22 cellular contexts compared by ENCODE assay signal in genomic region chr15:36079021-36079420, GRCh38.
"Had no signal": no experiment of that assay in that cellular context is flagged by ENCODE, and none has a peak within 500 bp of the region (broad histone marks: within the 10 kb centered on the region; RNA-seq: fewer than 3 reads in every experiment).

No MANE protein-coding gene starts in this region.

- H3K27ac Mint-ChIP-seq: T-cell had no signal

- H3K4me3 ChIP-seq: MG63 had no signal

- H3K36me3 Mint-ChIP-seq: T-cell had no signal

- H3K27me3 Mint-ChIP-seq: T-cell had no signal

- H3K27ac ChIP-seq: RWPE1 had no signal

- ATAC-seq: HepG2, T-cell had no signal

- H3K4me3 Mint-ChIP-seq: T-cell had no signal

- H3K4me1 Mint-ChIP-seq: T-cell had no signal

- FAIRE-seq: HepG2 had no signal

- DNase-seq: IMR-90, Karpas-422, KG1, MG63, NCI-H1092, NCI-H1105 treated with DMSO at 0.1 percent for 48 hours, NCI-H1417 treated with DMSO at 0.1 percent for 48 hours, NCI-H146, NCI-H1694 treated with DMSO at 0.1 percent for 48 hours, NCI-H1930, NCI-H2081, NCI-H2107, NCI-H2227 treated with DMSO at 0.1 percent for 48 hours, NCI-H524, NCI-H69, NCI-H774, SHP77, SK-N-SH, SW 1271, T-cell had no signal
